ENCODE assay signal across 17 cellular contexts in genomic region chr3:13518516-13519351, GRCh38. TPM values are rescaled to one million over a fixed set of nuclear protein-coding genes. Genes with fewer than 3 reads are reported as not detected.
A peak's percentile ranks its signal among the peaks of the same experiment; 100 is the strongest.
DNase-seq lines count a peak whose midpoint lies in the region; ATAC-seq, FAIRE-seq and TF ChIP-seq lines count a peak whose summit lies in the region.
"Had no signal": no experiment of that assay in that cellular context is flagged by ENCODE, and none has a peak within 500 bp of the region (broad histone marks: within the 10 kb centered on the region; RNA-seq: fewer than 3 reads in every experiment).

No MANE protein-coding gene starts in this region.

- peak overlapping the region; percentile 58 for H2AFZ ChIP-seq in neuronal stem cell (ENCODE audit: low read length)

- peak overlapping the region; percentile 52 for H2BK120ac ChIP-seq in neuronal stem cell (ENCODE audit: low read depth, low read length)

- H3K4me3 Mint-ChIP-seq in activated CD8-positive, alpha-beta memory T cell treated with anti-CD3 and anti-CD28 coated beads, Interleukin-2, amount 10 ng/mL, durations not matched to agents 7 days and 5 days, result no peak overlapping the region
- no peak overlapping the region for H3K4me3 Mint-ChIP-seq in CD4-positive, alpha-beta T cell
- no peak overlapping the region for H3K4me3 Mint-ChIP-seq in endodermal cell

- H3K36me3 ChIP-seq in neuronal stem cell (replicated peaks in 1 of 2; ENCODE audit: control insufficient read depth in 2 of 2, insufficient read depth in 2 of 2, low read length in 2 of 2), result no peaks in the 10 kb centered on the region
- no peaks in the 10 kb centered on the region for H3K36me3 ChIP-seq in uterus
- H3K36me3 ChIP-seq in endodermal cell (ENCODE audit: control insufficient read depth, insufficient read depth, low read length), result no peaks in the 10 kb centered on the region

- H3K27ac Mint-ChIP-seq in activated CD8-positive, alpha-beta memory T cell treated with anti-CD3 and anti-CD28 coated beads, Interleukin-2, amount 10 ng/mL, durations not matched to agents 7 days and 5 days, result no peak overlapping the region
- no peak overlapping the region for H3K27ac Mint-ChIP-seq in CD4-positive, alpha-beta T cell
- no peak overlapping the region for H3K27ac Mint-ChIP-seq in endodermal cell
- H3K27ac Mint-ChIP-seq: activated T-helper 2 cell treated with anti-CD3 and anti-CD28 coated beads, Interferon-gamma antibody, Interleukin-2, Interleukin-4, amounts not matched to agents 10 μg/mL and 5 μg/mL and 100 μg/mL, durations not matched to agents 14 hours and 24 hours and 36 hours had no signal

- H3K23ac ChIP-seq in neuronal stem cell (ENCODE audit: low read depth, low read length, poor library complexity), result peak overlapping the region; percentile 18

- no peak for FAIRE-seq in frontal cortex (lab: Jason Lieb, UNC)
- FAIRE-seq: A204.1, GM18507 had no signal

- no peak overlapping the region for H2BK5ac ChIP-seq in neuronal stem cell (ENCODE audit: low read length)

- DNase-seq in activated CD8-positive, alpha-beta memory T cell treated with anti-CD3 and anti-CD28 coated beads, Interleukin-2, amount 10 ng/mL, durations not matched to agents 7 days and 5 days, result no peak
- DNase-seq in activated CD8-positive, alpha-beta memory T cell treated with anti-CD3 and anti-CD28 coated beads for 24 hours, result no peak
- peak; percentile 32 to 71 for DNase-seq in frontal cortex (ENCODE audit: low spot score in 2 of 2)
- no peak for DNase-seq in neuronal stem cell (ENCODE audit: low spot score)
- DNase-seq in uterus, result peak; percentile 59 to 60
- DNase-seq in CD4-positive, alpha-beta T cell, result no peak
- no peak for DNase-seq in erythroblast (lab: John Stamatoyannopoulos, UW)
- no peak for DNase-seq in endodermal cell
- DNase-seq: activated CD4-positive, CD25-positive, alpha-beta regulatory T cell treated with anti-CD3 and anti-CD28 coated beads, Interleukin-2, amount 50 U/mL, for 72 hours; cortex of kidney; DMS79 treated with DMSO at 0.1 percent for 48 hours; NCI-H774; stimulated activated CD4-positive, alpha-beta T cell treated with anti-CD3 and anti-CD28 coated beads, Interleukin-12 subunit alpha, Interleukin-12 subunit beta, amount 100 ng/mL, for 4 hours had no signal

- TF ChIP-seq CTCF in uterus (IDR thresholded peaks at IDR 0.05) (no peak), endodermal cell (conservative IDR thresholded peaks at IDR 0.05) (no peak)
- TF ChIP-seq CTCF in CD4-positive, alpha-beta T cell (IDR thresholded peaks at IDR 0.05), result no peak

- H2BK12ac ChIP-seq in neuronal stem cell (ENCODE audit: low read length), result peak overlapping the region; percentile 89

- H3K9me3 ChIP-seq in neuronal stem cell (replicated peaks in 1 of 2; ENCODE audit: control insufficient read depth in 2 of 2, insufficient read depth in 1 of 2, low read depth in 1 of 2, low read length in 2 of 2) (peaks cover 0 to 6% of the 10 kb centered on the region in 2 donors), uterus (no peaks in the 10 kb centered on the region), endodermal cell (ENCODE audit: control insufficient read depth, low read length) (no peaks in the 10 kb centered on the region)
- H3K9me3 ChIP-seq in CD4-positive, alpha-beta T cell (ENCODE audit: control insufficient read depth, low read length), result no peaks in the 10 kb centered on the region
- H3K9me3 ChIP-seq: mucosa of descending colon had no signal

- no peak for TF ChIP-seq POLR2A in uterus (IDR thresholded peaks at IDR 0.05)
- TF ChIP-seq POLR2A in erythroblast (IDR thresholded peaks at IDR 0.05; ENCODE audit: low read length), result no peak

- CTCF ChIA-PET in activated CD8-positive, alpha-beta memory T cell treated with anti-CD3 and anti-CD28 coated beads, Interleukin-2, amount 10 ng/mL, durations not matched to agents 7 days and 5 days (lab: Charles Lee), result no interaction called here
- CTCF ChIA-PET in CD4-positive, alpha-beta T cell (lab: Charles Lee), result no interaction called here

- ATAC-seq in activated CD8-positive, alpha-beta memory T cell treated with anti-CD3 and anti-CD28 coated beads, Interleukin-2, amount 10 ng/mL, durations not matched to agents 7 days and 5 days, result peak; percentile 9
- ATAC-seq in CD4-positive, alpha-beta T cell (ENCODE audit: poor library complexity), result no peak
- ATAC-seq: mucosa of descending colon had no signal

- H2AK5ac ChIP-seq in neuronal stem cell (ENCODE audit: low read depth, low read length), result peak overlapping the region; percentile 91

- H3K14ac ChIP-seq in neuronal stem cell (ENCODE audit: low read length), result peak overlapping the region; percentile 84

- H3K4me1 Mint-ChIP-seq in activated CD8-positive, alpha-beta memory T cell treated with anti-CD3 and anti-CD28 coated beads, Interleukin-2, amount 10 ng/mL, durations not matched to agents 7 days and 5 days, result no peaks in the 10 kb centered on the region
- H3K4me1 Mint-ChIP-seq in CD4-positive, alpha-beta T cell (ENCODE audit: low read depth), result no peaks in the 10 kb centered on the region
- no peaks in the 10 kb centered on the region for H3K4me1 Mint-ChIP-seq in endodermal cell

- no peak overlapping the region for H3K4me3 ChIP-seq in neuronal stem cell (ENCODE audit: low read length in 2 of 2)
- no peak overlapping the region for H3K4me3 ChIP-seq in uterus
- H3K4me3 ChIP-seq in endodermal cell (ENCODE audit: low read length), result no peak overlapping the region
- H3K4me3 ChIP-seq: mucosa of descending colon had no signal

- no CpG with 5 or more reads among the region's 23 CpGs for WGBS in neuronal stem cell (ENCODE audit: extremely low coverage in 2 of 2, insufficient read length in 2 of 2, insufficient replicate concordance in 1 of 2), 2 donors
- 91 to 97% methylated on average over 9 to 23 of the region's 23 CpGs for WGBS in endodermal cell (ENCODE audit: insufficient coverage in 1 of 2, insufficient read length in 1 of 2), 2 experiments

- peaks cover 4% of the 10 kb centered on the region for H3K9me3 Mint-ChIP-seq in activated CD8-positive, alpha-beta memory T cell treated with anti-CD3 and anti-CD28 coated beads, Interleukin-2, amount 10 ng/mL, durations not matched to agents 7 days and 5 days (ENCODE audit: low read depth)
- no peaks in the 10 kb centered on the region for H3K9me3 Mint-ChIP-seq in CD4-positive, alpha-beta T cell
- peaks cover 16% of the 10 kb centered on the region for H3K9me3 Mint-ChIP-seq in endodermal cell

- H3K9ac ChIP-seq in neuronal stem cell (ENCODE audit: low read depth, low read length, poor library complexity) (no peak overlapping the region), endodermal cell (ENCODE audit: extremely low read depth, low read length, poor library complexity, severe bottlenecking) (no peak overlapping the region)

- H3K36me3 Mint-ChIP-seq in activated CD8-positive, alpha-beta memory T cell treated with anti-CD3 and anti-CD28 coated beads, Interleukin-2, amount 10 ng/mL, durations not matched to agents 7 days and 5 days, result no peaks in the 10 kb centered on the region
- no peaks in the 10 kb centered on the region for H3K36me3 Mint-ChIP-seq in CD4-positive, alpha-beta T cell (ENCODE audit: low read depth)
- H3K36me3 Mint-ChIP-seq in endodermal cell (ENCODE audit: low read depth), result no peaks in the 10 kb centered on the region

- H4K8ac ChIP-seq in neuronal stem cell (ENCODE audit: low read depth, low read length), result no peak overlapping the region

- peak overlapping the region; percentile 72 for H3K4ac ChIP-seq in neuronal stem cell (ENCODE audit: low read length)

- H3K27me3 Mint-ChIP-seq in activated CD8-positive, alpha-beta memory T cell treated with anti-CD3 and anti-CD28 coated beads, Interleukin-2, amount 10 ng/mL, durations not matched to agents 7 days and 5 days, result peaks cover 12% of the 10 kb centered on the region
- H3K27me3 Mint-ChIP-seq in CD4-positive, alpha-beta T cell, result no peaks in the 10 kb centered on the region
- H3K27me3 Mint-ChIP-seq in endodermal cell (ENCODE audit: insufficient read depth), result no peaks in the 10 kb centered on the region

- POLR2A ChIA-PET in CD4-positive, alpha-beta T cell (lab: Charles Lee), result no interaction called here

- no peak overlapping the region for H4K91ac ChIP-seq in neuronal stem cell (ENCODE audit: low read depth, low read length, poor library complexity)

- no peaks in the 10 kb centered on the region for H3K79me1 ChIP-seq in neuronal stem cell (ENCODE audit: low read depth, low read length)

- H2BK15ac ChIP-seq in neuronal stem cell (ENCODE audit: low read length), result peak overlapping the region; percentile 50

- intact Hi-C loops in uterus (cut with DNase I; ENCODE audit: low total_unique reads), result no loop called here
- intact Hi-C loops in CD4-positive, alpha-beta T cell (cut with DNase I, micrococcal nuclease), result no loop called here

- no peak overlapping the region for H3K4me2 ChIP-seq in neuronal stem cell (ENCODE audit: insufficient read depth, low read length, poor library complexity, severe bottlenecking)

- H3K27ac ChIP-seq in neuronal stem cell (replicated peaks; ENCODE audit: low read length) (no peak overlapping the region), uterus (peak overlapping the region; percentile 53 to 65), endodermal cell (ENCODE audit: low read depth, low read length) (no peak overlapping the region)
- no peak overlapping the region for H3K27ac ChIP-seq in CD4-positive, alpha-beta T cell (ENCODE audit: low read depth, low read length)

- H3K4me1 ChIP-seq in neuronal stem cell (ENCODE audit: control insufficient read depth in 2 of 2, insufficient read depth in 1 of 2, low read depth in 1 of 2, low read length in 2 of 2) (peaks cover 3 to 8% of the 10 kb centered on the region in 2 donors), uterus (no peaks in the 10 kb centered on the region), endodermal cell (ENCODE audit: control insufficient read depth, insufficient read depth, low read length) (no peaks in the 10 kb centered on the region)

- H3K27me3 ChIP-seq in neuronal stem cell (ENCODE audit: control insufficient read depth in 3 of 3, insufficient read depth in 3 of 3, low read depth in 1 of 3, low read length in 3 of 3) (no peaks in the 10 kb centered on the region), uterus (no peaks in the 10 kb centered on the region), endodermal cell (ENCODE audit: control insufficient read depth, insufficient read depth, low read length, poor library complexity, severe bottlenecking) (no peaks in the 10 kb centered on the region)
- H3K27me3 ChIP-seq in CD4-positive, alpha-beta T cell (ENCODE audit: control insufficient read depth, insufficient read depth, low read length), result no peaks in the 10 kb centered on the region

- peak overlapping the region; percentile 84 for H3K18ac ChIP-seq in neuronal stem cell (ENCODE audit: low read length)

RNA-seq across cellular contexts. Expression of gene FBLN2, which starts 30.2 kb away (rescaled TPM):
- total RNA-seq in activated CD8-positive, alpha-beta memory T cell treated with anti-CD3 and anti-CD28 coated beads, Interleukin-2, amount 10 ng/mL, durations not matched to agents 7 days and 5 days, result under 1 TPM in 1 of 2 experiments, not detected in 1; 0.35 TPM
- total RNA-seq in frontal cortex (5.3 TPM), uterus (100 to 1,000 TPM in 1 of 4 donors, 10 to 100 TPM in 3; 39.2 to 217 (median 48.6) TPM), endodermal cell (100 to 1,000 TPM in 1 of 2 donors, 10 to 100 TPM in 1; 86.1 to 136 TPM)
- 12.1 TPM for polyA plus RNA-seq in neuronal stem cell (2013, experiment 1 of 2)
- polyA plus RNA-seq in neuronal stem cell (2013, experiment 2 of 2), result 12.3 TPM
- total RNA-seq in CD4-positive, alpha-beta T cell, result under 1 TPM; 0.19 to 0.25 TPM
- 68.2 TPM for polyA plus RNA-seq in endodermal cell (2013, experiment 1 of 2)
- polyA plus RNA-seq in endodermal cell (2013, experiment 2 of 2), result 78.4 TPM
- total RNA-seq: activated T-helper 2 cell treated with anti-CD3 and anti-CD28 coated beads, Interferon-gamma antibody, Interleukin-2, Interleukin-4, amounts not matched to agents 10 μg/mL and 5 μg/mL and 100 μg/mL, durations not matched to agents 14 hours and 24 hours and 36 hours had no signal

RNA-seq across cellular contexts. Expression of gene HDAC11, which starts 38.6 kb away (rescaled TPM):
- 1 to 10 TPM in 1 of 2 experiments, under 1 TPM in 1; 0.70 to 1.2 TPM for total RNA-seq in activated CD8-positive, alpha-beta memory T cell treated with anti-CD3 and anti-CD28 coated beads, Interleukin-2, amount 10 ng/mL, durations not matched to agents 7 days and 5 days
- 10.2 TPM for total RNA-seq in frontal cortex
- polyA plus RNA-seq in neuronal stem cell (2013, experiment 1 of 2), result 7.3 TPM
- polyA plus RNA-seq in neuronal stem cell (2013, experiment 2 of 2), result 7.6 TPM
- total RNA-seq in uterus, result 10 to 100 TPM in 3 of 4 donors, 1 to 10 TPM in 1; 7.4 to 20.6 (median 11.7) TPM
- 1 to 10 TPM; 4.5 to 4.6 TPM for total RNA-seq in CD4-positive, alpha-beta T cell
- 10 to 100 TPM; 17.0 to 17.1 TPM for total RNA-seq in endodermal cell
- polyA plus RNA-seq in endodermal cell (2013, experiment 1 of 2), result 14.4 TPM
- 16.7 TPM for polyA plus RNA-seq in endodermal cell (2013, experiment 2 of 2)

Comparison
In these comparisons a context has a peak if more than half of its experiments do, and no peak if none do; other contexts are left out.
1. DNase-seq: peak in frontal cortex (2 of 2) and uterus (2 of 2); none in activated CD8-positive, alpha-beta memory T cell treated with anti-CD3 and anti-CD28 coated beads, Interleukin-2, amount 10 ng/mL, durations not matched to agents 7 days and 5 days (single experiment), activated CD8-positive, alpha-beta memory T cell treated with anti-CD3 and anti-CD28 coated beads for 24 hours (single experiment), neuronal stem cell (single experiment), CD4-positive, alpha-beta T cell (0 of 10), erythroblast (0 of 2) and endodermal cell (single experiment).
2. H3K27ac ChIP-seq: peak in uterus (2 of 2); none in neuronal stem cell (single experiment), CD4-positive, alpha-beta T cell (single experiment) and endodermal cell (single experiment).